In genomic region chr1:181091322-181092040, GRCh38 we compare ENCODE assay signal across 9 cellular contexts. TPM values are rescaled to one million over a fixed set of nuclear protein-coding genes. Genes with fewer than 3 reads are reported as not detected.
DNase-seq lines count a peak whose midpoint lies in the region; TF ChIP-seq lines count a peak whose summit lies in the region.
"Had no signal": no experiment of that assay in that cellular context is flagged by ENCODE, and none has a peak within 500 bp of the region (broad histone marks: within the 10 kb centered on the region; RNA-seq: fewer than 3 reads in every experiment).

No MANE protein-coding gene starts in this region.

- H3K9ac ChIP-seq in OCI-LY3 (ENCODE audit: low read length): peak overlapping the region; percentile 100

- H3K27me3 Mint-ChIP-seq in Calu3 (ENCODE audit: unreplicated experiment): no peaks in the 10 kb centered on the region
- H3K27me3 Mint-ChIP-seq in osteocyte (ENCODE audit: unreplicated experiment): no peaks in the 10 kb centered on the region

- intact Hi-C loops in Calu3 (cut with micrococcal nuclease; ENCODE audit: unreplicated experiment): loop anchor here (2.0 kb wide), 1 partner anchor 13 kb away; no protein-coding TSS in a partner anchor

- peaks cover 26% of the 10 kb centered on the region for H3K4me1 Mint-ChIP-seq in Calu3 (ENCODE audit: low read depth, unreplicated experiment)
- peaks cover 71% of the 10 kb centered on the region for H3K4me1 Mint-ChIP-seq in osteocyte (ENCODE audit: unreplicated experiment)

- peak overlapping the region; percentile 70 for H3K4me2 ChIP-seq in OCI-LY3 (ENCODE audit: low read length)

- CTCF ChIA-PET in Calu3 (lab: Charles Lee): interaction anchor here (0.7 to 1.7 kb wide), 8 partner anchors 7 to 210 kb away, joined by 3 to 10 read pairs (median 5); no protein-coding TSS in a partner anchor

- peaks cover 60% of the 10 kb centered on the region for H3K4me1 ChIP-seq in OCI-LY3 (ENCODE audit: low read length)
- peaks cover 11% of the 10 kb centered on the region for H3K4me1 ChIP-seq in effector memory CD4-positive, alpha-beta T cell (ENCODE audit: control insufficient read depth, insufficient read depth, low read length, poor library complexity, severe bottlenecking)

- H3K79me2 ChIP-seq in OCI-LY3 (ENCODE audit: low read length): peaks cover 89% of the 10 kb centered on the region

- DNase-seq in Calu3 (no peak), osteocyte (ENCODE audit: extremely low spot score, unreplicated experiment) (no peak), DMS 273 treated with DMSO at 0.1 percent for 48 hours (lab: John Stamatoyannopoulos, UW) (no peak), amniotic stem cell (lab: John Stamatoyannopoulos, UW) (no peak), cortex of kidney (lab: John Stamatoyannopoulos, UW) (no peak), NCI-H446 (lab: John Stamatoyannopoulos, UW) (no peak)
- DNase-seq in effector memory CD4-positive, alpha-beta T cell: no peak

- peak overlapping the region; percentile 86 for H3K4me3 ChIP-seq in OCI-LY3 (ENCODE audit: low read length)
- peak overlapping the region; percentile 92 for H3K4me3 ChIP-seq in effector memory CD4-positive, alpha-beta T cell (ENCODE audit: insufficient read depth, low read depth, low read length, poor library complexity, severe bottlenecking)

- H3K27ac Mint-ChIP-seq in Calu3 (ENCODE audit: unreplicated experiment) (peak overlapping the region; percentile 90), osteocyte (ENCODE audit: unreplicated experiment) (peak overlapping the region; percentile 97)

- no peak for TF ChIP-seq CTCF in Calu3 (IDR thresholded peaks at IDR 0.05; ENCODE audit: unreplicated experiment)
- TF ChIP-seq CTCF in OCI-LY3 (IDR thresholded peaks at IDR 0.05; ENCODE audit: low read depth, low read length): no peak
- TF ChIP-seq CTCF in osteocyte (IDR thresholded peaks at IDR 0.05): no peak

- H3K36me3 Mint-ChIP-seq in Calu3 (ENCODE audit: insufficient read depth, unreplicated experiment) (peaks cover 42% of the 10 kb centered on the region), osteocyte (ENCODE audit: unreplicated experiment) (peaks cover 22% of the 10 kb centered on the region)

- peak overlapping the region; percentile 98 for H3K27ac ChIP-seq in OCI-LY3 (ENCODE audit: low read length)
- H3K27ac ChIP-seq in effector memory CD4-positive, alpha-beta T cell (ENCODE audit: insufficient read depth, low read length, poor library complexity, severe bottlenecking): peak overlapping the region; percentile 99
- H3K27ac ChIP-seq: HL-60 had no signal

- H3K27me3 ChIP-seq in OCI-LY3 (ENCODE audit: low read depth, low read length): no peaks in the 10 kb centered on the region
- H3K27me3 ChIP-seq in effector memory CD4-positive, alpha-beta T cell (replicated peaks; ENCODE audit: control insufficient read depth, insufficient read depth, low read length, poor library complexity, severe bottlenecking): no peaks in the 10 kb centered on the region

- no TSS peak for BruUV-seq in Calu3 (replicated peaks; lab: Mats Ljungman, UMichigan)

- H2AFZ ChIP-seq in OCI-LY3 (ENCODE audit: low read depth, low read length): no peak overlapping the region

- H3K9me3 Mint-ChIP-seq in Calu3 (ENCODE audit: low read depth, unreplicated experiment) (no peaks in the 10 kb centered on the region), osteocyte (ENCODE audit: unreplicated experiment) (no peaks in the 10 kb centered on the region)

- peaks cover 66% of the 10 kb centered on the region for H4K20me1 ChIP-seq in OCI-LY3 (ENCODE audit: insufficient read depth, low read length)

- peaks cover 66% of the 10 kb centered on the region for H3K36me3 ChIP-seq in OCI-LY3 (replicated peaks; ENCODE audit: low read depth, low read length)
- no peaks in the 10 kb centered on the region for H3K36me3 ChIP-seq in effector memory CD4-positive, alpha-beta T cell (ENCODE audit: control insufficient read depth, insufficient read depth, low read length)

- H3K9me3 ChIP-seq in OCI-LY3 (ENCODE audit: insufficient read depth, low read length): no peaks in the 10 kb centered on the region
- no peaks in the 10 kb centered on the region for H3K9me3 ChIP-seq in effector memory CD4-positive, alpha-beta T cell (ENCODE audit: control insufficient read depth, low read length)

- H3K4me3 Mint-ChIP-seq in Calu3 (ENCODE audit: low read depth, unreplicated experiment) (peak overlapping the region; percentile 93), osteocyte (ENCODE audit: unreplicated experiment) (peak overlapping the region; percentile 99)

RNA-seq across cellular contexts. Expression of gene IER5, which starts 3.0 kb away (rescaled TPM):
- total RNA-seq in Calu3 (2022) (11.4 and 12.2 TPM in 2 replicates), osteocyte (29.8 and 32.2 TPM in 2 replicates)

RNA-seq across cellular contexts. Expression of gene MR1, which starts 57.7 kb away (rescaled TPM):
- total RNA-seq in Calu3 (2022) (10.0 and 11.3 TPM in 2 replicates), osteocyte (3.7 and 4.3 TPM in 2 replicates)
